In the genomic region with DNA sequence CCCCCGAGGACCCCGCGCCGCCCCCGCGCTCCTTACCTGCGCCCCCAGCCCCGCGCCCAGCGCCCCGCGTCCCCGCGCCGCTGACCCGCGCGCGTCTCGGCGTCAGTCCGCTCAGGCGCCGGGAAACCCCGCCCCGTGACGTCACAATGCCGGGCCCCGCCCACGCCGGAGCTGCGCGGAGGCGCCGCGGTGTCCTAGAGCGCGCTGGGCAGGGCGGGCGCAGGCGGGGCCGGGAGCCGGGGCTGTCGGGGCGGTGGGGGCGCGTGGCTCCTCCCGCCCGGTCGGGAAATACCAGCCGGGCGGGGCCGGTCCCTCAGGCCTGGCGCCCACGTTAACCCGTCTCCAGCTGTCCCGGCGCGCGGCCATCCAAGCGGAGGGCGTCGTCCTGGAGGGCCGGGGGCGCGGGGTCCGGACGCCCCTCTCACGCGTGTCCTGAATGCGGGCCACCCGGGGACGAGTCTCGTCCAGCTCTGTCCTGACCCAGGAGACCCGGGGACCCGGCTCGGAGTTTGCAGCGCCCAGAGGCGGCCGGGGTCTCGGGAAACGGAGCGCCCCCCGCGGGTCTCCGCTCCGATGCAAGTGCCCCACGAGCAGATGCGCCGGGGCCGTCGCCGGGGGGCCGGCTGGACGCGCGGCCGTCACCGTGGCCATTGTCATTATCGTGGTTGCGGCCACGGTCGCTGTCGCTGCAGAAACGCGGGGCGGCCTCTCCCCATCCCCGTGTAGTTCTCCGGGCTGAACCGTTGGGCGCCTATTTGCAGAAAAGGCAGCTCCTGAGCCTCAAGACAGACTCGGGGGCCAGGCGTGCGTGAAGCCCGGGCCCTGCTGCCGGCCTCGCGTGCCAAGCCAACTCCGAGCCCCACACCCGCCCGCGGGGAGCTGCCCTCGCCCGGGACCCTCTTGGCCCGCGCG, we compare ENCODE assay signal across 8 cellular contexts. TPM values are rescaled to one million over a fixed set of nuclear protein-coding genes. Genes with fewer than 3 reads are reported as not detected.
A peak's percentile ranks its signal among the peaks of the same experiment; 100 is the strongest.
DNase-seq lines count a peak whose midpoint lies in the region; ATAC-seq and TF ChIP-seq lines count a peak whose summit lies in the region.

TSS of gene SLC66A2 (minus strand) at position 109 of the 912 bp plus-strand sequence. CDS start 727 bp downstream, outside the sequence.

- H3K36me3 Mint-ChIP-seq in T-cell = peaks cover 7% of the 10 kb centered on the region
- peaks cover 5% of the 10 kb centered on the region for H3K36me3 Mint-ChIP-seq in progenitor cell of endocrine pancreas (ENCODE audit: insufficient read depth)

- no peaks in the 10 kb centered on the region for H3F3A ChIP-seq in MM.1S (ENCODE audit: insufficient read depth, low read length)

- H3K4me1 ChIP-seq in MM.1S (ENCODE audit: low read length) (no peaks in the 10 kb centered on the region), adipocyte (ENCODE audit: control insufficient read depth, insufficient read depth, low read length) (peaks cover 27% of the 10 kb centered on the region), heart right ventricle (peaks cover 6 to 53% (median 36%) of the 10 kb centered on the region in 9 donors), upper lobe of right lung (peaks cover 34% of the 10 kb centered on the region)

- peak within 1 kb of the TSS; percentile 99 for H3K4me2 ChIP-seq in MM.1S (ENCODE audit: low read depth, low read length)

- H3K79me2 ChIP-seq in MM.1S (ENCODE audit: low read length) = peaks cover 17% of the 10 kb centered on the region; the same call in 1 of the 2 replicates

- H2AFZ ChIP-seq in MM.1S (ENCODE audit: low read length) = peak within 1 kb of the TSS; percentile 81

- H3K4me3 ChIP-seq in MM.1S (ENCODE audit: low read length) = peak within 1 kb of the TSS; percentile 75
- peak within 1 kb of the TSS; percentile 89 for H3K4me3 ChIP-seq in adipocyte (ENCODE audit: low read length)
- peak within 1 kb of the TSS; percentile 57 to 95 (median 86) for H3K4me3 ChIP-seq in heart right ventricle
- peak within 1 kb of the TSS; percentile 76 for H3K4me3 ChIP-seq in upper lobe of right lung

- H3K27ac Mint-ChIP-seq in T-cell (peak within 1 kb of the TSS; percentile 48 to 65), progenitor cell of endocrine pancreas (peak within 1 kb of the TSS; percentile 65)

- peak; percentile 93 to 94 (median 94) for ATAC-seq in T-cell (replicated peaks in 1 of 4)
- peak; percentile 90 to 96 (median 93) for ATAC-seq in heart right ventricle
- ATAC-seq in upper lobe of right lung = peak; percentile 88

- peaks cover 24 to 32% (median 30%) of the 10 kb centered on the region in 3 donors for H3K4me1 Mint-ChIP-seq in T-cell
- peaks cover 4% of the 10 kb centered on the region for H3K4me1 Mint-ChIP-seq in progenitor cell of endocrine pancreas (ENCODE audit: low read depth)

- DNase-seq in G401 (ENCODE audit: low spot score) (peak; percentile 85), H4 (ENCODE audit: low spot score) (peak; percentile 76), MM.1S (peak; percentile 87), T-cell (peak; percentile 80 to 98 (median 92)), adipocyte (ENCODE audit: low read depth) (peak; percentile 96), heart right ventricle (peak; percentile 93 to 96), progenitor cell of endocrine pancreas (ENCODE audit: low spot score, unreplicated experiment) (peak; percentile 90), upper lobe of right lung (peak; percentile 98)

- TF ChIP-seq CTCF in MM.1S (IDR thresholded peaks at IDR 0.05; ENCODE audit: low read length) = no peak
- peak in 1 of 9 donors; percentile 17 for TF ChIP-seq CTCF in heart right ventricle (IDR thresholded peaks at IDR 0.05)
- TF ChIP-seq CTCF in progenitor cell of endocrine pancreas (IDR thresholded peaks at IDR 0.05; ENCODE audit: unreplicated experiment) = peak; percentile 21
- no peak for TF ChIP-seq CTCF in upper lobe of right lung (IDR thresholded peaks at IDR 0.05)

- H3K9me3 Mint-ChIP-seq in T-cell (no peaks in the 10 kb centered on the region), progenitor cell of endocrine pancreas (ENCODE audit: low read depth) (no peaks in the 10 kb centered on the region)

- CTCF ChIA-PET in T-cell (lab: Charles Lee) = interaction anchor here in 1 of 2 donors (0.6 to 0.7 kb wide), 2 partner anchors 36 to 429 kb away, joined by 4 read pairs; partner anchors contain the start of gene TXNL4A

- no peaks in the 10 kb centered on the region for H3K9me3 ChIP-seq in MM.1S (replicated peaks; ENCODE audit: insufficient read depth, low read length)
- no peaks in the 10 kb centered on the region for H3K9me3 ChIP-seq in adipocyte (ENCODE audit: control insufficient read depth, low read length)
- no peaks in the 10 kb centered on the region for H3K9me3 ChIP-seq in heart right ventricle
- no peaks in the 10 kb centered on the region for H3K9me3 ChIP-seq in upper lobe of right lung

- H3K27me3 Mint-ChIP-seq in T-cell (no peaks in the 10 kb centered on the region), progenitor cell of endocrine pancreas (peaks cover 35% of the 10 kb centered on the region)

- H3K27ac ChIP-seq in MM.1S (ENCODE audit: low read length) (no peak within 1 kb of the TSS), heart right ventricle (peak within 1 kb of the TSS; percentile 41 to 93 (median 86)), upper lobe of right lung (peak within 1 kb of the TSS; percentile 81)

- WGBS in heart right ventricle, 2 donors = 0% methylated on average over 107 to 124 of the region's 127 CpGs

- peak within 1 kb of the TSS; percentile 68 for H3K9ac ChIP-seq in MM.1S (ENCODE audit: low read length)
- peak within 1 kb of the TSS; percentile 92 for H3K9ac ChIP-seq in adipocyte (ENCODE audit: low read length)

- H3K9me2 ChIP-seq in MM.1S (replicated peaks; ENCODE audit: insufficient read depth, low read length) = no peaks in the 10 kb centered on the region

- no peaks in the 10 kb centered on the region for H3K36me3 ChIP-seq in MM.1S (replicated peaks; ENCODE audit: insufficient read depth, low read length)
- peaks cover 4% of the 10 kb centered on the region for H3K36me3 ChIP-seq in adipocyte (ENCODE audit: control insufficient read depth, insufficient read depth, low read length, severe bottlenecking)
- H3K36me3 ChIP-seq in heart right ventricle = peaks cover 0 to 25% (median 4%) of the 10 kb centered on the region in 9 donors
- H3K36me3 ChIP-seq in upper lobe of right lung = no peaks in the 10 kb centered on the region

- no peaks in the 10 kb centered on the region for H4K20me1 ChIP-seq in MM.1S (ENCODE audit: insufficient read depth, low read length)

- H3K4me3 Mint-ChIP-seq in T-cell = peak within 1 kb of the TSS; percentile 83 to 86 (median 86)
- peak within 1 kb of the TSS; percentile 79 for H3K4me3 Mint-ChIP-seq in progenitor cell of endocrine pancreas (ENCODE audit: low read depth)

- in situ Hi-C loops in G401 (cut with HindIII; ENCODE audit: low sequenced_read_pairs) = no loop called here

- H3K27me3 ChIP-seq in MM.1S (replicated peaks; ENCODE audit: insufficient read depth, low read length) (no peaks in the 10 kb centered on the region), adipocyte (replicated peaks; ENCODE audit: control insufficient read depth, insufficient read depth, low read length) (no peaks in the 10 kb centered on the region), heart right ventricle (no peaks in the 10 kb centered on the region), upper lobe of right lung (no peaks in the 10 kb centered on the region)

- POLR2A ChIA-PET in T-cell (lab: Charles Lee) = interaction anchor here in 1 of 2 donors (0.5 to 0.7 kb wide), 2 partner anchors 55 to 1312 kb away, joined by 3 to 4 read pairs; no protein-coding TSS in a partner anchor

- intact Hi-C loops in heart right ventricle (cut with DNase I) (loop anchor here in 3 of 10 donors (2.0 to 10.0 kb wide), 5 partner anchors 36 to 557 kb away; partner anchors contain the start of genes RBFA (in 2 of the 3), TXNL4A (in 2 of the 3) and NFATC1 (in 1 of the 3)), upper lobe of right lung (cut with DNase I) (no loop called here)

RNA-seq across cellular contexts. Expression of gene SLC66A2, which starts in this region (rescaled TPM):
- total RNA-seq in G401 (2014; rRNA removed; shearing (Covaris generic)) = 65.7 and 94.9 TPM in 2 replicates
- 17.4 and 25.6 TPM in 2 replicates for total RNA-seq in H4 (2014; rRNA removed; shearing (Covaris generic))
- total RNA-seq in T-cell (10 to 100 TPM; 28.4 to 66.5 (median 37.6) TPM), heart right ventricle (10 to 100 TPM; 21.4 to 31.0 (median 23.5) TPM), progenitor cell of endocrine pancreas (31.0 and 31.6 TPM in 2 replicates), upper lobe of right lung (59.5 TPM)
- polyA plus RNA-seq in heart right ventricle = 10 to 100 TPM; 28.4 to 32.3 TPM
